In genomic region chr22:25383278-25383820, GRCh38 we compare ENCODE assay signal across 22 cellular contexts.
"Had no signal": no experiment of that assay in that cellular context is flagged by ENCODE, and none has a peak within 500 bp of the region (broad histone marks: within the 10 kb centered on the region; RNA-seq: fewer than 3 reads in every experiment).

No MANE protein-coding gene starts in this region.

- H3K36me3 Mint-ChIP-seq: activated naive CD4-positive, alpha-beta T cell treated with anti-CD3 and anti-CD28 coated beads, Interleukin-2, amount 50 U/mL, for 72 hours had no signal

- H3K9me3 Mint-ChIP-seq: activated CD4-positive, alpha-beta memory T cell treated with anti-CD3 and anti-CD28 coated beads, Interleukin-2, amount 10 ng/mL, durations not matched to agents 7 days and 5 days; activated CD4-positive, alpha-beta T cell treated with anti-CD3 and anti-CD28 coated beads, Interleukin-2, amount 10 ng/mL, durations not matched to agents 24 days and 14 days; activated naive CD4-positive, alpha-beta T cell treated with anti-CD3 and anti-CD28 coated beads, Interleukin-2, amount 50 U/mL, for 72 hours; brain; mesothelial cell of epicardium; naive thymus-derived CD8-positive, alpha-beta T cell had no signal

- H3K36me3 ChIP-seq: ovary, prostate gland had no signal

- ATAC-seq: activated CD4-positive, CD25-positive, alpha-beta regulatory T cell treated with anti-CD3 and anti-CD28 coated beads, Interleukin-2, amount 50 U/mL, for 24 hours; esophagus mucosa; naive thymus-derived CD8-positive, alpha-beta T cell had no signal

- DNase-seq: activated CD4-positive, alpha-beta memory T cell treated with anti-CD3 and anti-CD28 coated beads, Interleukin-2, amount 10 ng/mL, durations not matched to agents 7 days and 5 days; activated CD4-positive, alpha-beta T cell treated with anti-CD3 and anti-CD28 coated beads, Interleukin-2, amount 10 ng/mL, durations not matched to agents 24 days and 14 days; activated T-cell treated with anti-CD3 and anti-CD28 coated beads for 4 hours; aorta; effector CD8-positive, alpha-beta T cell; head of caudate nucleus; kidney; left lung; naive thymus-derived CD8-positive, alpha-beta T cell; ovary; stimulated activated CD4-positive, alpha-beta T cell treated with anti-CD3 and anti-CD28 coated beads, Interleukin-4, amount 100 ng/mL, for 24 hours; stimulated activated naive CD4-positive, alpha-beta T cell treated with Interleukin-2 at 50 U/mL for 16 hours; T-helper 2 cell had no signal

- H3K4me3 ChIP-seq: left lung, ovary, prostate gland, right atrium auricular region, thoracic aorta had no signal

- H3K9me3 ChIP-seq: left lung, neutrophil, ovary, prostate gland, right atrium auricular region, thoracic aorta had no signal

- H3K27me3 ChIP-seq: left lung, neutrophil, ovary, right atrium auricular region had no signal

- H3K27me3 Mint-ChIP-seq: activated CD4-positive, alpha-beta memory T cell treated with anti-CD3 and anti-CD28 coated beads, Interleukin-2, amount 10 ng/mL, durations not matched to agents 7 days and 5 days; activated CD4-positive, alpha-beta T cell treated with anti-CD3 and anti-CD28 coated beads, Interleukin-2, amount 10 ng/mL, durations not matched to agents 24 days and 14 days; brain; naive thymus-derived CD8-positive, alpha-beta T cell had no signal

- H3K4me1 ChIP-seq: prostate gland, right atrium auricular region had no signal

- H3K4me3 Mint-ChIP-seq: activated CD4-positive, alpha-beta memory T cell treated with anti-CD3 and anti-CD28 coated beads, Interleukin-2, amount 10 ng/mL, durations not matched to agents 7 days and 5 days; activated CD4-positive, alpha-beta T cell treated with anti-CD3 and anti-CD28 coated beads, Interleukin-2, amount 10 ng/mL, durations not matched to agents 24 days and 14 days; brain; mesothelial cell of epicardium had no signal

- H3K27ac Mint-ChIP-seq: activated CD4-positive, alpha-beta memory T cell treated with anti-CD3 and anti-CD28 coated beads, Interleukin-2, amount 10 ng/mL, durations not matched to agents 7 days and 5 days; activated CD4-positive, alpha-beta T cell treated with anti-CD3 and anti-CD28 coated beads, Interleukin-2, amount 10 ng/mL, durations not matched to agents 24 days and 14 days; mesothelial cell of epicardium had no signal

- H3K27ac ChIP-seq: left lung, neutrophil, ovary, prostate gland, right atrium auricular region, thoracic aorta had no signal
